16 cellular contexts compared by ENCODE assay signal in the genomic region with DNA sequence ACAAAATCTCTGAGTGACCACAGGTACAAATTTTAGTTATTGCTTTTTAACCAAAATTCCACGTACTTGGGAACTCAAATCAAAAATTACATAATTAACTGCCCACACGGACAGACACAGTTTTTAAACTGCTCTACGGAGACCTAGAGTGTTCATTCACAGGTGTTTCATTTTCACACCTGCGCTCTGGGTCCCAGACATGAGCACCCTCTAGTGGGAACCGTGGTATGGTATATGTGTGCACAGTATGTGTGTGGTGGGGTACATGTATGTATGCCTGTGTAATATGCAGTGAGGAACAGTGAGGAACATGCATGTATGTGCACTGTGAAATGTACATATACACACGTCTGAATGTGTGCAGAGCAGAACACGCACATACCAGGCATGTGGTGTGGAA.
DNase-seq lines count a peak whose midpoint lies in the region; ATAC-seq and TF ChIP-seq lines count a peak whose summit lies in the region.
"Had no signal": no experiment of that assay in that cellular context is flagged by ENCODE, and none has a peak within 500 bp of the region (broad histone marks: within the 10 kb centered on the region; RNA-seq: fewer than 3 reads in every experiment).

No MANE protein-coding gene starts in this region.

- H3K4me1 Mint-ChIP-seq in T-helper 17 cell = peaks cover 5% of the 10 kb centered on the region
- H3K4me1 Mint-ChIP-seq: nephron had no signal

- H3K27ac Mint-ChIP-seq in T-helper 17 cell = peak overlapping the region; percentile 2
- H3K27ac Mint-ChIP-seq: nephron had no signal

- no peak for ATAC-seq in T-helper 17 cell
- ATAC-seq: sciatic nerve had no signal

- no peak for DNase-seq in AG09319 (ENCODE audit: extremely low read depth, low read depth)
- no peak for DNase-seq in T-helper 17 cell
- no peak for DNase-seq in kidney epithelial cell (ENCODE audit: low read depth)
- DNase-seq in SHP77 (lab: John Stamatoyannopoulos, UW) = no peak
- DNase-seq in dermis blood vessel endothelial cell = no peak
- DNase-seq in HuH-7.5 (ENCODE audit: low spot score) = no peak
- no peak for DNase-seq in CD1c-positive myeloid dendritic cell (ENCODE audit: extremely low spot score)
- DNase-seq: cortex of kidney, GF-D8, MV-4-11, NCI-H345, SIG-M5 had no signal

- H3K27me3 ChIP-seq in kidney epithelial cell (ENCODE audit: control insufficient read depth, insufficient read depth, low read length) = no peaks in the 10 kb centered on the region
- H3K27me3 ChIP-seq: BLaER1 treated with 17β-estradiol and CSF1 and Interleukin-3, amounts not matched to agents 10 nM and 100 nM had no signal

- peaks cover 7% of the 10 kb centered on the region for H3K36me3 Mint-ChIP-seq in T-helper 17 cell (ENCODE audit: low read depth)

- no peak overlapping the region for H3K4me3 Mint-ChIP-seq in T-helper 17 cell
- H3K4me3 Mint-ChIP-seq: nephron had no signal

- H3K9me3 ChIP-seq in T-helper 17 cell (ENCODE audit: control insufficient read depth, low read length, poor library complexity, severe bottlenecking) = no peaks in the 10 kb centered on the region

- no peaks in the 10 kb centered on the region for H3K27me3 Mint-ChIP-seq in T-helper 17 cell

- peaks cover 2% of the 10 kb centered on the region for H3K36me3 ChIP-seq in kidney epithelial cell (ENCODE audit: control insufficient read depth, insufficient read depth, low read length)

- H3K4me3 ChIP-seq in kidney epithelial cell (ENCODE audit: low read depth, low read length) = no peak overlapping the region
- H3K4me3 ChIP-seq: BLaER1 treated with 17β-estradiol and CSF1 and Interleukin-3, amounts not matched to agents 10 nM and 100 nM had no signal

- TF ChIP-seq CTCF in AG09319 (IDR thresholded peaks at IDR 0.05; ENCODE audit: low read depth, low read length) (peak; percentile 9; the same call in 1 of the 2 replicates), GM12873 (IDR thresholded peaks at IDR 0.05; ENCODE audit: insufficient read depth, low read depth, low read length, missing control alignments) (peak; percentile 26), kidney epithelial cell (IDR thresholded peaks at IDR 0.05; ENCODE audit: insufficient read depth, low read length, poor library complexity, severe bottlenecking) (peak; percentile 18)
